11 cellular contexts compared by ENCODE assay signal in the genomic region with DNA sequence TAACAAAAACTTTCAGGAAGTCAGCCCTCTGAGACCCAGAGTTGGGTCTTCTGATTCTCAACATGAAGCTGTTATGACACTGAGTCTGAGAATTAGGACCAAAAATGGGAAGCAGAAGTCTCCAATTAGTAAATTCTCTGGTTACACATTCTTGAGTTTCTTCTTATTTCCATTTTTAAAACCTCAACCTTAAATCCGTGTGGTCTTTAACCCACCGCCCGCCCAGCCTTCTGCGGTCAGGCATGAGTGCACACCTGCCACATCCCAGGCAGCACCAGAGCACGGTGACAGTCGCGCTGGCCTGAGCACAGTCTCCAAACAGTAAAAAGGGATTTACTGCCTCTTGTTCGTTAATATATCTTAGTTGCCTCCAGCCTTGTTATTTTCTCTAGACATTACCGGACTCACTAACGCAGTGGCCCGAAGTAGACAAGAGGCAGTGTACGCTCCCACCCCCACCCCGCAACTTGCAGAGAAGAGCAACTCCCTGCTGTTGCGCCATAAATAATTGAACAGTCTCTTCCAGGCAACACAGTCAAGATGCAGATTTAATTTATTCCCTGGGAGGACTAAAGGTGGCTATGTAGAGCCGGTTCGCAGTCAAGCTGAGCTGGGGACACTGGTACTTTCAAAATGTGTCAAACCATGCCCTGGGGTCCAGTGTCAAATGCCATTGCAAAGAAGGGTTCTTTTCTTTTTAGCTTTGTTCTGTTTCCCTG.
DNase-seq lines count a peak whose midpoint lies in the region; ATAC-seq and TF ChIP-seq lines count a peak whose summit lies in the region.
"Had no signal": no experiment of that assay in that cellular context is flagged by ENCODE, and none has a peak within 500 bp of the region (broad histone marks: within the 10 kb centered on the region; RNA-seq: fewer than 3 reads in every experiment).

No MANE protein-coding gene starts in this region.

- H3K79me1 ChIP-seq in neuronal stem cell (ENCODE audit: low read depth, low read length) = no peaks in the 10 kb centered on the region

- H3K36me3 Mint-ChIP-seq in HFFc6 (ENCODE audit: low read depth) = no peaks in the 10 kb centered on the region
- no peaks in the 10 kb centered on the region for H3K36me3 Mint-ChIP-seq in activated CD8-positive, alpha-beta T cell treated with anti-CD3 and anti-CD28 coated beads for 36 hours (ENCODE audit: low read depth)
- no peaks in the 10 kb centered on the region for H3K36me3 Mint-ChIP-seq in activated CD4-positive, alpha-beta T cell treated with anti-CD3 and anti-CD28 coated beads for 36 hours (ENCODE audit: low read depth)
- H3K36me3 Mint-ChIP-seq: CD8-positive, alpha-beta T cell had no signal

- no peak overlapping the region for H4K91ac ChIP-seq in neuronal stem cell (ENCODE audit: low read depth, low read length, poor library complexity)

- no peak overlapping the region for H2BK15ac ChIP-seq in neuronal stem cell (ENCODE audit: low read length)

- no peaks in the 10 kb centered on the region for H3K9me3 ChIP-seq in neuronal stem cell (replicated peaks in 1 of 2; ENCODE audit: control insufficient read depth in 2 of 2, insufficient read depth in 1 of 2, low read depth in 1 of 2, low read length in 2 of 2)

- intact Hi-C loops in activated CD8-positive, alpha-beta T cell treated with anti-CD3 and anti-CD28 coated beads for 36 hours (cut with micrococcal nuclease) = no loop called here
- intact Hi-C loops in activated CD4-positive, alpha-beta T cell treated with anti-CD3 and anti-CD28 coated beads for 36 hours (cut with DNase I, micrococcal nuclease) = no loop called here

- H3K9me3 Mint-ChIP-seq in HFFc6 = no peaks in the 10 kb centered on the region
- H3K9me3 Mint-ChIP-seq in activated CD8-positive, alpha-beta T cell treated with anti-CD3 and anti-CD28 coated beads for 36 hours = no peaks in the 10 kb centered on the region
- peaks cover 2% of the 10 kb centered on the region for H3K9me3 Mint-ChIP-seq in activated CD4-positive, alpha-beta T cell treated with anti-CD3 and anti-CD28 coated beads for 36 hours (ENCODE audit: low read depth)
- H3K9me3 Mint-ChIP-seq: CD8-positive, alpha-beta T cell had no signal

- H3K27me3 Mint-ChIP-seq in HFFc6 (ENCODE audit: insufficient read depth) = peaks cover 3% of the 10 kb centered on the region
- H3K27me3 Mint-ChIP-seq in activated CD8-positive, alpha-beta T cell treated with anti-CD3 and anti-CD28 coated beads for 36 hours = peaks cover 10% of the 10 kb centered on the region
- peaks cover 17% of the 10 kb centered on the region for H3K27me3 Mint-ChIP-seq in activated CD4-positive, alpha-beta T cell treated with anti-CD3 and anti-CD28 coated beads for 36 hours

- no peak overlapping the region for H3K14ac ChIP-seq in neuronal stem cell (ENCODE audit: low read length)

- DNase-seq in G401 (ENCODE audit: low spot score) = peak; percentile 3
- DNase-seq in HFFc6 = no peak
- peak; percentile 14 for DNase-seq in choroid plexus epithelial cell (ENCODE audit: low read depth)
- peak; percentile 21 for DNase-seq in neuronal stem cell (ENCODE audit: low spot score)
- no peak for DNase-seq in activated CD8-positive, alpha-beta T cell treated with anti-CD3 and anti-CD28 coated beads for 36 hours
- no peak for DNase-seq in T-helper 1 cell
- DNase-seq in activated CD4-positive, alpha-beta T cell treated with anti-CD3 and anti-CD28 coated beads for 36 hours = no peak
- DNase-seq in NCI-H2196 treated with DMSO at 0.1 percent for 48 hours (lab: John Stamatoyannopoulos, UW; ENCODE audit: unreplicated experiment) = no peak
- DNase-seq: CD8-positive, alpha-beta T cell; NCI-H1930 had no signal

- CTCF ChIA-PET in activated CD8-positive, alpha-beta T cell treated with anti-CD3 and anti-CD28 coated beads for 36 hours (lab: Charles Lee) = no interaction called here
- CTCF ChIA-PET in activated CD4-positive, alpha-beta T cell treated with anti-CD3 and anti-CD28 coated beads for 36 hours (lab: Charles Lee) = no interaction called here

- H3K4me2 ChIP-seq in neuronal stem cell (ENCODE audit: insufficient read depth, low read length, poor library complexity, severe bottlenecking) = peak overlapping the region; percentile 21

- H2BK120ac ChIP-seq in neuronal stem cell (ENCODE audit: low read depth, low read length) = no peak overlapping the region

- no peak overlapping the region for H3K18ac ChIP-seq in neuronal stem cell (ENCODE audit: low read length)

- no peaks in the 10 kb centered on the region for H3K27me3 ChIP-seq in neuronal stem cell (ENCODE audit: control insufficient read depth in 3 of 3, insufficient read depth in 3 of 3, low read depth in 1 of 3, low read length in 3 of 3)

- H3K4me3 Mint-ChIP-seq in HFFc6 = no peak overlapping the region
- H3K4me3 Mint-ChIP-seq in activated CD8-positive, alpha-beta T cell treated with anti-CD3 and anti-CD28 coated beads for 36 hours = no peak overlapping the region
- H3K4me3 Mint-ChIP-seq in activated CD4-positive, alpha-beta T cell treated with anti-CD3 and anti-CD28 coated beads for 36 hours = no peak overlapping the region
- H3K4me3 Mint-ChIP-seq: CD8-positive, alpha-beta T cell had no signal

- no CpG with 5 or more reads among the region's 16 CpGs for WGBS in neuronal stem cell (ENCODE audit: extremely low coverage in 2 of 2, insufficient read length in 2 of 2, insufficient replicate concordance in 1 of 2), 2 donors

- no peak for ATAC-seq in activated CD8-positive, alpha-beta T cell treated with anti-CD3 and anti-CD28 coated beads for 36 hours
- no peak for ATAC-seq in activated CD4-positive, alpha-beta T cell treated with anti-CD3 and anti-CD28 coated beads for 36 hours
- ATAC-seq: CD8-positive, alpha-beta T cell had no signal

- H3K4me3 ChIP-seq in choroid plexus epithelial cell (ENCODE audit: low read depth, low read length) (no peak overlapping the region), neuronal stem cell (ENCODE audit: low read length in 2 of 2) (peak overlapping the region in 1 of 2 donors; percentile 36)
- H3K4me3 ChIP-seq: SK-N-MC had no signal

- H3K27ac Mint-ChIP-seq in HFFc6 = peak overlapping the region; percentile 86
- no peak overlapping the region for H3K27ac Mint-ChIP-seq in activated CD8-positive, alpha-beta T cell treated with anti-CD3 and anti-CD28 coated beads for 36 hours
- H3K27ac Mint-ChIP-seq in activated CD4-positive, alpha-beta T cell treated with anti-CD3 and anti-CD28 coated beads for 36 hours = no peak overlapping the region
- H3K27ac Mint-ChIP-seq: CD8-positive, alpha-beta T cell had no signal

- no peak overlapping the region for H2BK5ac ChIP-seq in neuronal stem cell (ENCODE audit: low read length)

- peaks cover 34% of the 10 kb centered on the region for H3K4me1 Mint-ChIP-seq in HFFc6 (ENCODE audit: low read depth)
- no peaks in the 10 kb centered on the region for H3K4me1 Mint-ChIP-seq in activated CD8-positive, alpha-beta T cell treated with anti-CD3 and anti-CD28 coated beads for 36 hours (ENCODE audit: low read depth)
- no peaks in the 10 kb centered on the region for H3K4me1 Mint-ChIP-seq in activated CD4-positive, alpha-beta T cell treated with anti-CD3 and anti-CD28 coated beads for 36 hours

- TF ChIP-seq CTCF in HFFc6 (IDR thresholded peaks at IDR 0.05) (no peak), choroid plexus epithelial cell (conservative IDR thresholded peaks at IDR 0.05; ENCODE audit: low read depth, low read length) (no peak)
- no peak for TF ChIP-seq CTCF in activated CD8-positive, alpha-beta T cell treated with anti-CD3 and anti-CD28 coated beads for 36 hours (IDR thresholded peaks at IDR 0.05)

- H3K23ac ChIP-seq in neuronal stem cell (ENCODE audit: low read depth, low read length, poor library complexity) = no peak overlapping the region

- peak overlapping the region; percentile 72 for H2AFZ ChIP-seq in neuronal stem cell (ENCODE audit: low read length)

- no peak overlapping the region for H3K4ac ChIP-seq in neuronal stem cell (ENCODE audit: low read length)

- POLR2A ChIA-PET in activated CD8-positive, alpha-beta T cell treated with anti-CD3 and anti-CD28 coated beads for 36 hours (lab: Charles Lee) = no interaction called here
- POLR2A ChIA-PET in activated CD4-positive, alpha-beta T cell treated with anti-CD3 and anti-CD28 coated beads for 36 hours (lab: Charles Lee) = no interaction called here

- in situ Hi-C loops in G401 (cut with HindIII; ENCODE audit: low sequenced_read_pairs) = no loop called here

- H3K27ac ChIP-seq in neuronal stem cell (replicated peaks; ENCODE audit: low read length) = peak overlapping the region; percentile 48
- H3K27ac ChIP-seq: SK-N-MC had no signal

- H3K36me3 ChIP-seq in neuronal stem cell (replicated peaks in 1 of 2; ENCODE audit: control insufficient read depth in 2 of 2, insufficient read depth in 2 of 2, low read length in 2 of 2) = no peaks in the 10 kb centered on the region

- no peak overlapping the region for H2BK12ac ChIP-seq in neuronal stem cell (ENCODE audit: low read length)

- H3K9ac ChIP-seq in neuronal stem cell (ENCODE audit: low read depth, low read length, poor library complexity) = no peak overlapping the region

- no peak overlapping the region for H4K8ac ChIP-seq in neuronal stem cell (ENCODE audit: low read depth, low read length)

- H3K4me1 ChIP-seq in neuronal stem cell (ENCODE audit: control insufficient read depth in 2 of 2, insufficient read depth in 1 of 2, low read depth in 1 of 2, low read length in 2 of 2) = peaks cover 12 to 21% of the 10 kb centered on the region in 2 donors

- H2AK5ac ChIP-seq in neuronal stem cell (ENCODE audit: low read depth, low read length) = no peak overlapping the region

Comparison
In these comparisons a context has a peak if more than half of its experiments do, and no peak if none do; other contexts are left out.
1. DNase-seq: peak in G401 (single experiment), choroid plexus epithelial cell (single experiment) and neuronal stem cell (single experiment); none in HFFc6 (single experiment), activated CD8-positive, alpha-beta T cell treated with anti-CD3 and anti-CD28 coated beads for 36 hours (single experiment), T-helper 1 cell (0 of 5), activated CD4-positive, alpha-beta T cell treated with anti-CD3 and anti-CD28 coated beads for 36 hours (single experiment) and NCI-H2196 treated with DMSO at 0.1 percent for 48 hours (single experiment).